8 cellular contexts compared by ENCODE assay signal in genomic region chr11:15770798-15771414, GRCh38.
DNase-seq lines count a peak whose midpoint lies in the region; ATAC-seq and TF ChIP-seq lines count a peak whose summit lies in the region.

No MANE protein-coding gene starts in this region.

- no peak overlapping the region for H3K27ac ChIP-seq in 22Rv1
- no peak overlapping the region for H3K27ac ChIP-seq in Karpas-422 (ENCODE audit: low read length)
- no peak overlapping the region for H3K27ac ChIP-seq in upper lobe of right lung

- H3K4me1 ChIP-seq in Karpas-422 (ENCODE audit: low read length) (no peaks in the 10 kb centered on the region), upper lobe of right lung (no peaks in the 10 kb centered on the region)

- H3K27me3 ChIP-seq in Karpas-422 (ENCODE audit: low read length): no peaks in the 10 kb centered on the region
- no peaks in the 10 kb centered on the region for H3K27me3 ChIP-seq in upper lobe of right lung

- no peak overlapping the region for H3K4me3 ChIP-seq in Karpas-422 (ENCODE audit: low read length)
- no peak overlapping the region for H3K4me3 ChIP-seq in astrocyte of the cerebellum (ENCODE audit: low read depth, low read length)
- no peak overlapping the region for H3K4me3 ChIP-seq in upper lobe of right lung

- H3K9me2 ChIP-seq in Karpas-422 (replicated peaks; ENCODE audit: insufficient read depth, low read length): no peaks in the 10 kb centered on the region

- H3K9me3 ChIP-seq in Karpas-422 (ENCODE audit: low read length) (no peaks in the 10 kb centered on the region), upper lobe of right lung (no peaks in the 10 kb centered on the region)

- no peaks in the 10 kb centered on the region for H4K20me1 ChIP-seq in Karpas-422 (ENCODE audit: insufficient read depth, low read depth, low read length)

- no peaks in the 10 kb centered on the region for H3K79me2 ChIP-seq in Karpas-422 (ENCODE audit: low read length)

- in situ Hi-C loops in astrocyte of the cerebellum (cut with HindIII; ENCODE audit: low sequenced_read_pairs): no loop called here

- no peak overlapping the region for H3K9ac ChIP-seq in Karpas-422 (ENCODE audit: low read length)

- CTCF ChIA-PET in GM10248 (lab: Yijun Ruan, JAX): interaction anchor here (1.1 to 2.5 kb wide), 3 partner anchors 12 to 19 kb away, joined by 3 to 6 read pairs (median 6); no protein-coding TSS in a partner anchor

- TF ChIP-seq CTCF in 22Rv1 (IDR thresholded peaks at IDR 0.05) (peak; percentile 80), GM10248 (IDR thresholded peaks at IDR 0.05; ENCODE audit: control extremely low read depth, extremely low read depth, low read depth, missing control alignments) (peak; percentile 55), astrocyte of the cerebellum (IDR thresholded peaks at IDR 0.05; ENCODE audit: low read depth, low read length, missing control alignments) (peak; percentile 86), upper lobe of right lung (IDR thresholded peaks at IDR 0.05) (peak; percentile 56)

- POLR2A ChIA-PET in GM10248 (lab: Yijun Ruan, JAX): no interaction called here

- intact Hi-C loops in upper lobe of right lung (cut with DNase I): no loop called here

- peak; percentile 71 for ATAC-seq in upper lobe of right lung
- ATAC-seq in HG03571 (IDR thresholded peaks at IDR 0.05; ENCODE audit: unreplicated experiment): no peak

- no peak overlapping the region for H3K4me2 ChIP-seq in Karpas-422 (ENCODE audit: low read depth, low read length, poor library complexity, severe bottlenecking)

- DNase-seq in GM10248 (ENCODE audit: extremely low spot score): peak; percentile 33
- peak; percentile 69 for DNase-seq in Karpas-422
- peak; percentile 26 for DNase-seq in astrocyte of the cerebellum (ENCODE audit: low read depth)
- peak; percentile 40 for DNase-seq in kidney tubule cell (ENCODE audit: low spot score)
- peak; percentile 57 for DNase-seq in upper lobe of right lung
- no peak for DNase-seq in mucosa of gallbladder (ENCODE audit: low spot score)

- H3K36me3 ChIP-seq in Karpas-422 (ENCODE audit: insufficient read depth, low read length) (no peaks in the 10 kb centered on the region), upper lobe of right lung (no peaks in the 10 kb centered on the region)

- no peak overlapping the region for H2AFZ ChIP-seq in Karpas-422 (ENCODE audit: low read length)
